In the genomic region with DNA sequence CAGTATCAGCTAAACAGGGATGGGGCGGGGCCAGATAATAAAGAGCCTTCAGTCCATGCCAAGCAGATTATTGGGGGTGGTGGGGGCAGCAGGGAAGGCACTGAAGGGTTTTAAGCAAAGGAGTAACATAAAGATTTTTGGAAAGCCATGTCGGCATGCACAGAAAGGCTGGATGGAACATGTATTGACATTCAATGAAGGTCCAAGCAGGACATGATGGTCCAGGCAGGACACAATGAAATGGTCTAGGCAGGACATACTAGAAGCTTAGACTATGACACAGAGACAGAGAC, we compare ENCODE assay signal across 25 cellular contexts.
"Had no signal": no experiment of that assay in that cellular context is flagged by ENCODE, and none has a peak within 500 bp of the region (broad histone marks: within the 10 kb centered on the region; RNA-seq: fewer than 3 reads in every experiment).

No MANE protein-coding gene starts in this region.

- H3K4me1 ChIP-seq: left lung, parathyroid adenoma, uterus had no signal

- H2AFZ ChIP-seq: hepatocyte, parathyroid adenoma had no signal

- H3K4me2 ChIP-seq: hepatocyte, SK-N-SH had no signal

- H3K4me3 ChIP-seq: hepatocyte, left lung, lung, uterus had no signal

- H3K4me3 Mint-ChIP-seq: activated B cell treated with CpG ODN at 0.5 μM for 24 hours; activated CD4-positive, alpha-beta memory T cell treated with anti-CD3 and anti-CD28 coated beads for 36 hours; activated CD4-positive, alpha-beta T cell treated with anti-CD3 and anti-CD28 coated beads for 36 hours; activated naive CD4-positive, alpha-beta T cell treated with anti-CD3 and anti-CD28 coated beads for 36 hours; activated T-cell treated with anti-CD3 and anti-CD28 coated beads, Interleukin-2, amount 50 U/mL, for 4 hours; brain; immature natural killer cell; nephron had no signal

- H3K27me3 Mint-ChIP-seq: activated CD4-positive, alpha-beta T cell treated with anti-CD3 and anti-CD28 coated beads for 36 hours had no signal

- H3K4me1 Mint-ChIP-seq: activated B cell treated with CpG ODN at 0.5 μM for 24 hours, nephron had no signal

- DNase-seq: activated B cell treated with CpG ODN at 0.5 μM for 24 hours; activated effector memory CD4-positive, alpha-beta T cell treated with Interleukin-2 at 50 U/mL for 16 hours; activated naive CD4-positive, alpha-beta T cell treated with anti-CD3 and anti-CD28 coated beads for 36 hours; activated T-cell treated with anti-CD3 and anti-CD28 coated beads, Interleukin-2, amount 50 U/mL, for 4 hours; aorta; caudate nucleus; effector memory CD4-positive, alpha-beta T cell; glutamatergic neuron; immature natural killer cell; left lung; right cardiac atrium; SK-N-SH; stimulated activated CD4-positive, alpha-beta T cell treated with anti-CD3 and anti-CD28 coated beads, Interleukin-12 subunit alpha, Interleukin-12 subunit beta, amount 100 ng/mL, for 4 hours; T1000; trophoblast cell; uterus had no signal

- H3K9me3 ChIP-seq: left lung, neutrophil, SK-N-SH, uterus had no signal

- H3K9me3 Mint-ChIP-seq: immature natural killer cell had no signal

- H3K36me3 ChIP-seq: left lung, neutrophil, uterus had no signal

- H3K27me3 ChIP-seq: hepatocyte, left lung, neutrophil, uterus had no signal

- H3K27ac Mint-ChIP-seq: activated B cell treated with CpG ODN at 0.5 μM for 24 hours; activated CD4-positive, alpha-beta T cell treated with anti-CD3 and anti-CD28 coated beads for 36 hours; activated naive CD4-positive, alpha-beta T cell treated with anti-CD3 and anti-CD28 coated beads for 36 hours; brain; nephron had no signal

- H3K9ac ChIP-seq: parathyroid adenoma, SK-N-SH had no signal

- H3K27ac ChIP-seq: hepatocyte, left lung, neutrophil, parathyroid adenoma, uterus had no signal

- ATAC-seq: esophagus mucosa, left lung, right cardiac atrium had no signal

- H3K36me3 Mint-ChIP-seq: activated CD4-positive, alpha-beta memory T cell treated with anti-CD3 and anti-CD28 coated beads for 36 hours; brain; immature natural killer cell had no signal
